Comparison of ENCODE assay signal across 22 cellular contexts in the genomic region with DNA sequence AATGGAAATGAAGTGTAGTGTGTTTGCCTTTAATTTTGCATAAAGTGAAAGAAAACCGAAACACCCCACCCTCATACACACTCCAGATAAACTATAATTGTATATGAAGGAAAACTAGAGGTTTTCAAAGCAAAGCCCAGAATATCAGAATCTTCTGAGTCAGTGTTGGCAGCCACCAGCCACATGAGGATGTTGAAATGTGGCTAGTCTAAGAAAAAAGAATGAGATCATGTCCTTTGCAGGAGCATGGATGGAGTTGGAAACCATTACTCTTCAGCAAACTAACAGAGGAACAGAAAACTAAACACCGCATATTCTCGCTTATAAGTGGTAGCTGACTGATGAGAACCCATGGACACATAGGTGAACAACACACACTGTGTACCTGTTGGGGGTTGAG. TPM values are rescaled to one million over a fixed set of nuclear protein-coding genes. Genes with fewer than 3 reads are reported as not detected.
"Had no signal": no experiment of that assay in that cellular context is flagged by ENCODE, and none has a peak within 500 bp of the region (broad histone marks: within the 10 kb centered on the region; RNA-seq: fewer than 3 reads in every experiment).

No MANE protein-coding gene starts in this region.

- H3K4me1 ChIP-seq: body of pancreas, tibial artery had no signal

- ATAC-seq: activated CD4-positive, CD25-positive, alpha-beta regulatory T cell treated with anti-CD3 and anti-CD28 coated beads, Interleukin-2, amount 50 U/mL, for 24 hours; activated T-cell treated with anti-CD3 and anti-CD28 coated beads, Interleukin-2, amount 50 U/mL, for 72 hours; body of pancreas; natural killer cell treated with Interleukin-12 subunit alpha and Interleukin-12 subunit beta and Interleukin-15 and Interleukin-18, amount 100 ng/mL, for 72 hours; stimulated activated naive CD8-positive, alpha-beta T cell treated with anti-CD3 and anti-CD28 coated beads, Interleukin-15, Interleukin-2, amounts not matched to agents 100 U/mL and 50 U/mL, for 24 hours had no signal

- H3K27me3 ChIP-seq: body of pancreas, cardiac muscle cell, hepatocyte had no signal

- H3K27ac ChIP-seq: body of pancreas, cardiac muscle cell, hepatocyte, tibial artery, VCaP had no signal

- H3K9me3 ChIP-seq: body of pancreas, tibial artery had no signal

- H3K36me3 ChIP-seq: cardiac muscle cell, tibial artery had no signal

- DNase-seq: activated CD4-positive, alpha-beta memory T cell treated with anti-CD3 and anti-CD28 coated beads, Interleukin-2, amount 10 ng/mL, durations not matched to agents 7 days and 5 days; activated CD4-positive, alpha-beta T cell treated with anti-CD3 and anti-CD28 coated beads, Interleukin-2, amount 10 ng/mL, durations not matched to agents 24 days and 14 days; activated effector memory CD4-positive, alpha-beta T cell treated with Interleukin-2 at 50 U/mL for 16 hours; activated naive CD4-positive, alpha-beta T cell treated with anti-CD3 and anti-CD28 coated beads for 36 hours; activated naive CD8-positive, alpha-beta T cell treated with anti-CD3 and anti-CD28 coated beads, Interleukin-2, amount 10 ng/mL, durations not matched to agents 7 days and 5 days; activated T-cell treated with anti-CD3 and anti-CD28 coated beads, Interleukin-2, amount 50 U/mL, for 72 hours; body of pancreas; effector memory CD4-positive, alpha-beta T cell; immature natural killer cell; kidney glomerular epithelial cell; retina; stimulated activated CD4-positive, alpha-beta T cell treated with anti-CD3 and anti-CD28 coated beads, Interleukin-12 subunit alpha, Interleukin-12 subunit beta, amount 100 ng/mL, for 4 hours; stimulated activated CD4-positive, alpha-beta T cell treated with anti-CD3 and anti-CD28 coated beads, Interleukin-4, amount 100 ng/mL, for 4 hours; stimulated activated naive CD8-positive, alpha-beta T cell treated with anti-CD3 and anti-CD28 coated beads, Interleukin-15, Interleukin-2, amounts not matched to agents 100 U/mL and 50 U/mL, for 24 hours; substantia nigra; tibial artery had no signal

- H3K4me3 ChIP-seq: body of pancreas, cardiac muscle cell, hepatocyte, tibial artery had no signal

RNA-seq across cellular contexts. Expression of gene SYCE1L, which starts 41.4 kb away (rescaled TPM):
- total RNA-seq: liver had no signal
